8 cellular contexts compared by ENCODE assay signal in the genomic region with DNA sequence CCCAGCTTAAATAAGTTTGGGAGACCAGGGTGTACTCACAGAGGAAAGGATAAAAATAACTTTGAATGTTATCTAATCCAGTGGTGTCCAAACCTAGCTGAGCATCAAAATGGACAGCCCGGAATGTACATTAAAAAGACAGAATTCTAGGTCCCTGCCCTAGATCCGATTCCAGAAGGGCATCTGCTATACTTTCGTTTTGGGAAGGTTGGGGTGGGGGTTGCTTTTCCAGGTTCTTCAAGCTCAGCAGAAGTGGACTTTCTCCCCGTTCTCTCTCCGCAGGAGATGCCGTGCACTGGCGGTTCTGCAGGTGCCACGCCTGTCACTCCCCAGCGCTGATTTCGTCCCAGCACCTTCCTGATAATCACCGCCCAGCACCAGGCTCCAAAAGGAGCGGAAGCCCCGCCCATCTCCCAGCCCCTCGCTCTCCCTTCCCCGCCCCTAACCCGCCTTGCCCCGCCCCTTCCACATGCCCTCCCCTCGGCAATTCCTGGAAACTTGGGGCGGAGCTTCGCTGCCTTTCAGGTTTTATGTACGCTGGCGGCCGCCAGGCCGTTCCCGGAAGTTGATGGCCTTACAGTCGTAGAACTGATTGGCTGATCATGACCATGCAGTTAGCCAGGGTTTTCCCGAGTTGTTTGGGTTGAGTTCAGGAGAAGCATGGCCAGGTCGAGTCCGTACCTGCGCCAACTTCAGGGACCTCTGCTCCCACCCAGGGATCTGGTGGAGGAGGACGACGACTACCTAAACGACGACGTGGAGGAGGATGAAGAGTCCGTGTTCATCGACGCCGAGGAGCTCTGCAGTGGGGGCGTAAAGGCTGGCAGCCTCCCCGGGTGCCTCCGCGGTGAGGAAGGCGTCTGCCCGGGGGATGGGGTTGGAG. TPM values are rescaled to one million over a fixed set of nuclear protein-coding genes. Genes with fewer than 3 reads are reported as not detected.
A peak's percentile ranks its signal among the peaks of the same experiment; 100 is the strongest.
DNase-seq lines count a peak whose midpoint lies in the region; ATAC-seq and TF ChIP-seq lines count a peak whose summit lies in the region.

A gene (plus strand): TSS at position 550 of the 883 bp plus-strand sequence. CDS start 111 bp downstream, at position 661.

- H3K27ac ChIP-seq in caudate nucleus (ENCODE audit: low read depth, low read length) = peak within 1 kb of the TSS; percentile 71
- H3K27ac ChIP-seq in smooth muscle cell (ENCODE audit: low read depth) = peak within 1 kb of the TSS; percentile 61

- H3K27ac Mint-ChIP-seq in WTC11 (peak within 1 kb of the TSS; percentile 100), immature natural killer cell (peak within 1 kb of the TSS; percentile 95 to 99 (median 98))

- ATAC-seq in GM19025 (IDR thresholded peaks at IDR 0.05; ENCODE audit: low read depth, unreplicated experiment) (peak; percentile 81), HG03280 (IDR thresholded peaks at IDR 0.05; ENCODE audit: unreplicated experiment) (peak; percentile 90), WTC11 (peak; percentile 97)

- H3K4me1 Mint-ChIP-seq in WTC11 = peaks cover 21% of the 10 kb centered on the region
- H3K4me1 Mint-ChIP-seq in immature natural killer cell = peaks cover 46 to 60% of the 10 kb centered on the region in 2 donors

- H3K9me3 Mint-ChIP-seq in WTC11 (no peaks in the 10 kb centered on the region), immature natural killer cell (no peaks in the 10 kb centered on the region)

- POLR2A ChIA-PET in WTC11 (lab: Charles Lee) = interaction anchor here (0.6 to 1.3 kb wide), 3 partner anchors 32 to 423 kb away, joined by 3 read pairs; no protein-coding TSS in a partner anchor

- H3K9ac ChIP-seq in smooth muscle cell (ENCODE audit: low read depth) = peak within 1 kb of the TSS; percentile 75

- peak within 1 kb of the TSS; percentile 89 for H3K4me3 ChIP-seq in smooth muscle cell

- peaks cover 16% of the 10 kb centered on the region for H3K36me3 Mint-ChIP-seq in WTC11
- H3K36me3 Mint-ChIP-seq in immature natural killer cell = peaks cover 0 to 8% (median 4%) of the 10 kb centered on the region in 3 donors

- WGBS in smooth muscle cell (ENCODE audit: low lambda C conversion rate) = 2% methylated on average over 44 of the region's 45 CpGs

- H3K27me3 Mint-ChIP-seq in WTC11 (ENCODE audit: low read depth) (peaks cover 16% of the 10 kb centered on the region), immature natural killer cell (ENCODE audit: low read depth in 3 of 3) (peaks cover 7 to 13% (median 11%) of the 10 kb centered on the region in 3 donors)

- H3K4me2 ChIP-seq in smooth muscle cell = peak within 1 kb of the TSS; percentile 97

- H3F3A ChIP-seq in smooth muscle cell (ENCODE audit: low read depth) = no peaks in the 10 kb centered on the region

- no peaks in the 10 kb centered on the region for H4K20me1 ChIP-seq in smooth muscle cell (ENCODE audit: low read depth)

- DNase-seq in AG09319 (ENCODE audit: extremely low read depth, low read depth) = peak; percentile 88
- DNase-seq in NCI-H345 (lab: John Stamatoyannopoulos, UW) = peak; percentile 98
- peak; percentile 99 for DNase-seq in WTC11 (ENCODE audit: low spot score)
- DNase-seq in caudate nucleus (lab: John Stamatoyannopoulos, UW) = peak; percentile 36 to 96 (median 88)
- peak; percentile 88 to 89 (median 88) for DNase-seq in immature natural killer cell
- DNase-seq in smooth muscle cell (lab: John Stamatoyannopoulos, UW; ENCODE audit: unreplicated experiment) = peak; percentile 89

- no peaks in the 10 kb centered on the region for H3K36me3 ChIP-seq in smooth muscle cell (ENCODE audit: low read depth)

- H3K4me1 ChIP-seq in smooth muscle cell (ENCODE audit: low read depth) = peaks cover 14% of the 10 kb centered on the region

- peaks cover 16% of the 10 kb centered on the region for H3K27me3 ChIP-seq in smooth muscle cell (ENCODE audit: low read depth)

- TF ChIP-seq CTCF in AG09319 (IDR thresholded peaks at IDR 0.05; ENCODE audit: low read depth, low read length) = no peak
- no peak for TF ChIP-seq CTCF in WTC11 (IDR thresholded peaks at IDR 0.05)
- no peak for TF ChIP-seq CTCF in smooth muscle cell (IDR thresholded peaks at IDR 0.05; ENCODE audit: borderline replicate concordance, insufficient read depth, poor library complexity, severe bottlenecking)

- no peaks in the 10 kb centered on the region for H3K79me2 ChIP-seq in smooth muscle cell (ENCODE audit: low read depth)

- H3K4me3 Mint-ChIP-seq in WTC11 = peak within 1 kb of the TSS; percentile 99
- H3K4me3 Mint-ChIP-seq in immature natural killer cell = peak within 1 kb of the TSS; percentile 98 to 99 (median 99)

- CTCF ChIA-PET in WTC11 (lab: Charles Lee) = interaction anchor here (0.7 to 1.4 kb wide), 10 partner anchors 9 to 490 kb away, joined by 3 to 12 read pairs (median 4); a partner anchor contains a TSS

- H2AFZ ChIP-seq in smooth muscle cell (ENCODE audit: low read depth) = peak within 1 kb of the TSS; percentile 99

- no peaks in the 10 kb centered on the region for H3K9me3 ChIP-seq in smooth muscle cell (replicated peaks; ENCODE audit: low read depth)

TF ChIP-seq in WTC11, 78 proteins besides CTCF, POLR2A, EP300 and RAD21 (continues in another document):
- TF ChIP-seq, protein P1, sequence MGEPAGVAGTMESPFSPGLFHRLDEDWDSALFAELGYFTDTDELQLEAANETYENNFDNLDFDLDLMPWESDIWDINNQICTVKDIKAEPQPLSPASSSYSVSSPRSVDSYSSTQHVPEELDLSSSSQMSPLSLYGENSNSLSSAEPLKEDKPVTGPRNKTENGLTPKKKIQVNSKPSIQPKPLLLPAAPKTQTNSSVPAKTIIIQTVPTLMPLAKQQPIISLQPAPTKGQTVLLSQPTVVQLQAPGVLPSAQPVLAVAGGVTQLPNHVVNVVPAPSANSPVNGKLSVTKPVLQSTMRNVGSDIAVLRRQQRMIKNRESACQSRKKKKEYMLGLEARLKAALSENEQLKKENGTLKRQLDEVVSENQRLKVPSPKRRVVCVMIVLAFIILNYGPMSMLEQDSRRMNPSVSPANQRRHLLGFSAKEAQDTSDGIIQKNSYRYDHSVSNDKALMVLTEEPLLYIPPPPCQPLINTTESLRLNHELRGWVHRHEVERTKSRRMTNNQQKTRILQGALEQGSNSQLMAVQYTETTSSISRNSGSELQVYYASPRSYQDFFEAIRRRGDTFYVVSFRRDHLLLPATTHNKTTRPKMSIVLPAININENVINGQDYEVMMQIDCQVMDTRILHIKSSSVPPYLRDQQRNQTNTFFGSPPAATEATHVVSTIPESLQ (CRISPR knock-in tag; IDR thresholded peaks at IDR 0.05) = no peak
- TF ChIP-seq, protein P2, sequence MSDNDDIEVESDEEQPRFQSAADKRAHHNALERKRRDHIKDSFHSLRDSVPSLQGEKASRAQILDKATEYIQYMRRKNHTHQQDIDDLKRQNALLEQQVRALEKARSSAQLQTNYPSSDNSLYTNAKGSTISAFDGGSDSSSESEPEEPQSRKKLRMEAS (CRISPR knock-in tag; IDR thresholded peaks at IDR 0.05) = peak; percentile 72
- TF ChIP-seq, protein P3, sequence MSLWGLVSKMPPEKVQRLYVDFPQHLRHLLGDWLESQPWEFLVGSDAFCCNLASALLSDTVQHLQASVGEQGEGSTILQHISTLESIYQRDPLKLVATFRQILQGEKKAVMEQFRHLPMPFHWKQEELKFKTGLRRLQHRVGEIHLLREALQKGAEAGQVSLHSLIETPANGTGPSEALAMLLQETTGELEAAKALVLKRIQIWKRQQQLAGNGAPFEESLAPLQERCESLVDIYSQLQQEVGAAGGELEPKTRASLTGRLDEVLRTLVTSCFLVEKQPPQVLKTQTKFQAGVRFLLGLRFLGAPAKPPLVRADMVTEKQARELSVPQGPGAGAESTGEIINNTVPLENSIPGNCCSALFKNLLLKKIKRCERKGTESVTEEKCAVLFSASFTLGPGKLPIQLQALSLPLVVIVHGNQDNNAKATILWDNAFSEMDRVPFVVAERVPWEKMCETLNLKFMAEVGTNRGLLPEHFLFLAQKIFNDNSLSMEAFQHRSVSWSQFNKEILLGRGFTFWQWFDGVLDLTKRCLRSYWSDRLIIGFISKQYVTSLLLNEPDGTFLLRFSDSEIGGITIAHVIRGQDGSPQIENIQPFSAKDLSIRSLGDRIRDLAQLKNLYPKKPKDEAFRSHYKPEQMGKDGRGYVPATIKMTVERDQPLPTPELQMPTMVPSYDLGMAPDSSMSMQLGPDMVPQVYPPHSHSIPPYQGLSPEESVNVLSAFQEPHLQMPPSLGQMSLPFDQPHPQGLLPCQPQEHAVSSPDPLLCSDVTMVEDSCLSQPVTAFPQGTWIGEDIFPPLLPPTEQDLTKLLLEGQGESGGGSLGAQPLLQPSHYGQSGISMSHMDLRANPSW (CRISPR knock-in tag; conservative IDR thresholded peaks at IDR 0.05; ENCODE audit: low read depth) = no peak
- TF ChIP-seq, protein P4, sequence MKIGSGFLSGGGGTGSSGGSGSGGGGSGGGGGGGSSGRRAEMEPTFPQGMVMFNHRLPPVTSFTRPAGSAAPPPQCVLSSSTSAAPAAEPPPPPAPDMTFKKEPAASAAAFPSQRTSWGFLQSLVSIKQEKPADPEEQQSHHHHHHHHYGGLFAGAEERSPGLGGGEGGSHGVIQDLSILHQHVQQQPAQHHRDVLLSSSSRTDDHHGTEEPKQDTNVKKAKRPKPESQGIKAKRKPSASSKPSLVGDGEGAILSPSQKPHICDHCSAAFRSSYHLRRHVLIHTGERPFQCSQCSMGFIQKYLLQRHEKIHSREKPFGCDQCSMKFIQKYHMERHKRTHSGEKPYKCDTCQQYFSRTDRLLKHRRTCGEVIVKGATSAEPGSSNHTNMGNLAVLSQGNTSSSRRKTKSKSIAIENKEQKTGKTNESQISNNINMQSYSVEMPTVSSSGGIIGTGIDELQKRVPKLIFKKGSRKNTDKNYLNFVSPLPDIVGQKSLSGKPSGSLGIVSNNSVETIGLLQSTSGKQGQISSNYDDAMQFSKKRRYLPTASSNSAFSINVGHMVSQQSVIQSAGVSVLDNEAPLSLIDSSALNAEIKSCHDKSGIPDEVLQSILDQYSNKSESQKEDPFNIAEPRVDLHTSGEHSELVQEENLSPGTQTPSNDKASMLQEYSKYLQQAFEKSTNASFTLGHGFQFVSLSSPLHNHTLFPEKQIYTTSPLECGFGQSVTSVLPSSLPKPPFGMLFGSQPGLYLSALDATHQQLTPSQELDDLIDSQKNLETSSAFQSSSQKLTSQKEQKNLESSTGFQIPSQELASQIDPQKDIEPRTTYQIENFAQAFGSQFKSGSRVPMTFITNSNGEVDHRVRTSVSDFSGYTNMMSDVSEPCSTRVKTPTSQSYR (CRISPR knock-in tag; IDR thresholded peaks at IDR 0.05) = no peak
- TF ChIP-seq JUN (CRISPR knock-in tag; IDR thresholded peaks at IDR 0.05) = no peak

RNA-seq across cellular contexts. Expression of the gene that starts here (rescaled TPM):
- total RNA-seq in WTC11 (2021) (9.7 to 12.5 TPM (median 10.2 TPM) in 3 replicates), smooth muscle cell (4.8 and 5.7 TPM in 2 replicates)
- polyA plus RNA-seq in immature natural killer cell (10 to 100 TPM in 2 of 3 donors, 1 to 10 TPM in 1; 8.3 to 13.7 (median 10.5) TPM), smooth muscle cell (1.2 and 1.9 TPM in 2 replicates)

Comparison
In these comparisons a context has a peak if more than half of its experiments do, and no peak if none do; other contexts are left out.
1. Peak in every context shown above with its lines: DNase-seq, ATAC-seq, H3K4me3 ChIP-seq and H3K27ac ChIP-seq.